23 cellular contexts compared by ENCODE assay signal in genomic region chr5:32342656-32343055, GRCh38. TPM values are rescaled to one million over a fixed set of nuclear protein-coding genes. Genes with fewer than 3 reads are reported as not detected.
DNase-seq lines count a peak whose midpoint lies in the region; ATAC-seq, FAIRE-seq and TF ChIP-seq lines count a peak whose summit lies in the region.
"Had no signal": no experiment of that assay in that cellular context is flagged by ENCODE, and none has a peak within 500 bp of the region (broad histone marks: within the 10 kb centered on the region; RNA-seq: fewer than 3 reads in every experiment).

No MANE protein-coding gene starts in this region.

- no peak for FAIRE-seq in pancreas (lab: Jason Lieb, UNC)
- FAIRE-seq: TTC549 had no signal

- no peak for TF ChIP-seq CTCF in brain (conservative IDR thresholded peaks at IDR 0.05)
- TF ChIP-seq CTCF in pancreas (IDR thresholded peaks at IDR 0.05), result no peak

- peak overlapping the region in 2 of 5 experiments; percentile 17 to 43 for H3K4me3 Mint-ChIP-seq in brain
- H3K4me3 Mint-ChIP-seq: activated naive CD8-positive, alpha-beta T cell treated with anti-CD3 and anti-CD28 coated beads, Interleukin-2, amount 50 U/mL, for 24 hours; nephron progenitor cell; stimulated activated naive CD8-positive, alpha-beta T cell treated with anti-CD3 and anti-CD28 coated beads, Interleukin-15, amount 100 ng/mL, for 72 hours; T-cell had no signal

- WGBS in pancreas, 2 donors, result 71 to 75% methylated on average over 4 of the region's 4 CpGs

- H3K27me3 Mint-ChIP-seq in brain, result no peaks in the 10 kb centered on the region
- H3K27me3 Mint-ChIP-seq: activated naive CD8-positive, alpha-beta T cell treated with anti-CD3 and anti-CD28 coated beads, Interleukin-2, amount 50 U/mL, for 24 hours; stimulated activated naive CD8-positive, alpha-beta T cell treated with anti-CD3 and anti-CD28 coated beads, Interleukin-15, amount 100 ng/mL, for 72 hours had no signal

- H3K27ac Mint-ChIP-seq in brain, result peak overlapping the region in 4 of 5 experiments; percentile 41 to 88 (median 78)
- H3K27ac Mint-ChIP-seq: activated naive CD8-positive, alpha-beta T cell treated with anti-CD3 and anti-CD28 coated beads, Interleukin-2, amount 50 U/mL, for 24 hours; nephron progenitor cell; stimulated activated naive CD8-positive, alpha-beta T cell treated with anti-CD3 and anti-CD28 coated beads, Interleukin-15, amount 100 ng/mL, for 72 hours; T-cell had no signal

- no peaks in the 10 kb centered on the region for H3K36me3 ChIP-seq in pancreas
- H3K36me3 ChIP-seq: thyroid gland had no signal

- intact Hi-C loops in pancreas (cut with DNase I), result no loop called here

- H3K4me3 ChIP-seq in pancreas, result no peak overlapping the region
- H3K4me3 ChIP-seq: thyroid gland had no signal

- no peaks in the 10 kb centered on the region for H3K27me3 ChIP-seq in pancreas
- H3K27me3 ChIP-seq: thyroid gland had no signal

- peaks cover 25 to 62% (median 56%) of the 10 kb centered on the region in 5 experiments for H3K9me3 Mint-ChIP-seq in brain

- no peaks in the 10 kb centered on the region for H3K9me3 ChIP-seq in pancreas
- H3K9me3 ChIP-seq: thyroid gland had no signal

- H3K4me1 Mint-ChIP-seq in brain, result peaks cover 9% of the 10 kb centered on the region
- H3K4me1 Mint-ChIP-seq: activated naive CD8-positive, alpha-beta T cell treated with anti-CD3 and anti-CD28 coated beads, Interleukin-2, amount 50 U/mL, for 24 hours; nephron progenitor cell; stimulated activated naive CD8-positive, alpha-beta T cell treated with anti-CD3 and anti-CD28 coated beads, Interleukin-15, amount 100 ng/mL, for 72 hours; T-cell had no signal

- peaks cover 8% of the 10 kb centered on the region for H3K36me3 Mint-ChIP-seq in brain

- no peaks in the 10 kb centered on the region for H3K4me1 ChIP-seq in pancreas
- H3K4me1 ChIP-seq: thyroid gland had no signal

- H3K27ac ChIP-seq in pancreas, result no peak overlapping the region
- H3K27ac ChIP-seq: thyroid gland had no signal

- ATAC-seq in GM19023 (IDR thresholded peaks at IDR 0.05; ENCODE audit: unreplicated experiment) (no peak), pancreas (no peak)
- ATAC-seq: activated naive CD8-positive, alpha-beta T cell treated with anti-CD3 and anti-CD28 coated beads, Interleukin-2, amount 50 U/mL, for 24 hours; Panc1; right cardiac atrium; stimulated activated naive CD8-positive, alpha-beta T cell treated with anti-CD3 and anti-CD28 coated beads, Interleukin-15, amount 100 ng/mL, for 72 hours; T-cell had no signal

- DNase-seq in DMS 273 treated with DMSO at 0.1 percent for 48 hours (lab: John Stamatoyannopoulos, UW) (peak; percentile 86), NCI-H1105 (lab: John Stamatoyannopoulos, UW) (peak; percentile 79), NCI-H524 (lab: John Stamatoyannopoulos, UW) (peak; percentile 92 to 98), pancreas (no peak)
- no peak for DNase-seq in stimulated activated naive CD4-positive, alpha-beta T cell treated with Interleukin-2 at 50 U/mL for 16 hours (lab: John Stamatoyannopoulos, UW)
- DNase-seq: activated CD8-positive, alpha-beta memory T cell treated with anti-CD3 and anti-CD28 coated beads for 24 hours; activated gamma-delta T cell treated with Interleukin-2 at 50 U/mL for 16 hours; activated naive CD8-positive, alpha-beta T cell treated with anti-CD3 and anti-CD28 coated beads, Interleukin-2, amount 50 U/mL, for 24 hours; activated T-cell treated with anti-CD3 and anti-CD28 coated beads, Interleukin-2, amount 50 U/mL, for 1 hour; cerebellar nuclear complex; Karpas-422; kidney glomerular epithelial cell; NCI-H226; nephron progenitor cell; right cardiac atrium; SIG-M5; stimulated activated naive CD8-positive, alpha-beta T cell treated with anti-CD3 and anti-CD28 coated beads, Interleukin-15, amount 100 ng/mL, for 72 hours; T-cell; thyroid gland had no signal

RNA-seq across cellular contexts. Expression of gene MTMR12, which starts 29.9 kb away (rescaled TPM):
- polyA plus RNA-seq in brain (ENCODE audit: insufficient read depth, low read depth, low replicate concordance), result 7.0 TPM
- 10 to 100 TPM; 20.3 to 32.3 (median 22.1) TPM for total RNA-seq in pancreas
- 10 to 100 TPM in 1 of 2 donors, 1 to 10 TPM in 1; 9.7 to 16.2 TPM for polyA plus RNA-seq in pancreas

Comparison
In these comparisons a context has a peak if more than half of its experiments do, and no peak if none do; other contexts are left out.
1. DNase-seq: peak in DMS 273 treated with DMSO at 0.1 percent for 48 hours (single experiment), NCI-H1105 (single experiment) and NCI-H524 (2 of 2); none in stimulated activated naive CD4-positive, alpha-beta T cell treated with Interleukin-2 at 50 U/mL for 16 hours (single experiment) and pancreas (0 of 6).